11 cellular contexts compared by ENCODE assay signal in genomic region chrX:123481908-123482873, GRCh38.
DNase-seq lines count a peak whose midpoint lies in the region; ATAC-seq and TF ChIP-seq lines count a peak whose summit lies in the region.
"Had no signal": no experiment of that assay in that cellular context is flagged by ENCODE, and none has a peak within 500 bp of the region (broad histone marks: within the 10 kb centered on the region; RNA-seq: fewer than 3 reads in every experiment).

No MANE protein-coding gene starts in this region.

- TF ChIP-seq CTCF in BJ (IDR thresholded peaks at IDR 0.05; ENCODE audit: insufficient read depth, low read depth, low read length) (0 out of 2 replicates have a peak, but pooled peaks have one; percentile 7), fibroblast of villous mesenchyme (IDR thresholded peaks at IDR 0.05; ENCODE audit: insufficient read depth, low read depth, low read length) (no peak), stomach (IDR thresholded peaks at IDR 0.05) (no peak), WERI-Rb-1 (IDR thresholded peaks at IDR 0.05; ENCODE audit: low read depth, low read length) (no peak)

- no peak for DNase-seq in BJ (ENCODE audit: low read depth)
- DNase-seq in NCI-H82 treated with DMSO at 0.1 percent for 48 hours (lab: John Stamatoyannopoulos, UW; ENCODE audit: unreplicated experiment) = peak; percentile 38
- DNase-seq in fibroblast of villous mesenchyme (ENCODE audit: low read depth) = peak; percentile 47
- no peak for DNase-seq in kidney glomerular epithelial cell (lab: John Stamatoyannopoulos, UW)
- no peak for DNase-seq in stomach
- DNase-seq in WERI-Rb-1 = no peak
- DNase-seq: NCI-H345, SIG-M5 had no signal

- H3K27ac Mint-ChIP-seq in stimulated activated memory B cell treated with anti-CD40 and anti-IgM and Interleukin-4, amounts not matched to agents 10 μg/mL and 1 μg/mL and 100 μg/mL, for 72 hours = no peak overlapping the region
- H3K27ac Mint-ChIP-seq: natural killer cell treated with Interleukin-12 subunit alpha and Interleukin-12 subunit beta and Interleukin-15 and Interleukin-18, amount 100 ng/mL, for 72 hours had no signal

- TF ChIP-seq POLR2A in stomach (IDR thresholded peaks at IDR 0.05) = no peak

- intact Hi-C loops in stomach (cut with DNase I; ENCODE audit: low total_unique reads) = no loop called here

- no peak for TF ChIP-seq EP300 in stomach (IDR thresholded peaks at IDR 0.05)

- H3K4me1 Mint-ChIP-seq in stimulated activated memory B cell treated with anti-CD40 and anti-IgM and Interleukin-4, amounts not matched to agents 10 μg/mL and 1 μg/mL and 100 μg/mL, for 72 hours = no peaks in the 10 kb centered on the region

- H3K9me3 Mint-ChIP-seq in stimulated activated memory B cell treated with anti-CD40 and anti-IgM and Interleukin-4, amounts not matched to agents 10 μg/mL and 1 μg/mL and 100 μg/mL, for 72 hours = no peaks in the 10 kb centered on the region
- H3K9me3 Mint-ChIP-seq: natural killer cell treated with Interleukin-12 subunit alpha and Interleukin-12 subunit beta and Interleukin-15 and Interleukin-18, amount 100 ng/mL, for 72 hours had no signal

- CTCF ChIA-PET in BJ (lab: Yijun Ruan, JAX) = no interaction called here

- H3K27me3 Mint-ChIP-seq in stimulated activated memory B cell treated with anti-CD40 and anti-IgM and Interleukin-4, amounts not matched to agents 10 μg/mL and 1 μg/mL and 100 μg/mL, for 72 hours = no peaks in the 10 kb centered on the region

- H3K27ac ChIP-seq in rectal smooth muscle tissue (ENCODE audit: low read depth, low read length) (peak overlapping the region; percentile 81), stomach (peak overlapping the region in 1 of 5 donors; percentile 21), WERI-Rb-1 (no peak overlapping the region)

- H3K9ac ChIP-seq in rectal smooth muscle tissue (ENCODE audit: low read length) = no peak overlapping the region

- peaks cover 4% of the 10 kb centered on the region for H3K4me1 ChIP-seq in rectal smooth muscle tissue (ENCODE audit: control insufficient read depth, insufficient read depth, low read length)
- H3K4me1 ChIP-seq in stomach = no peaks in the 10 kb centered on the region

- WGBS in stomach, 5 donors = 48 to 62% (median 60%) methylated on average over 12 of the region's 12 CpGs

- H3K36me3 Mint-ChIP-seq in stimulated activated memory B cell treated with anti-CD40 and anti-IgM and Interleukin-4, amounts not matched to agents 10 μg/mL and 1 μg/mL and 100 μg/mL, for 72 hours = no peaks in the 10 kb centered on the region
- H3K36me3 Mint-ChIP-seq: natural killer cell treated with Interleukin-12 subunit alpha and Interleukin-12 subunit beta and Interleukin-15 and Interleukin-18, amount 100 ng/mL, for 72 hours had no signal

- no peak for ATAC-seq in stimulated activated memory B cell treated with anti-CD40 and anti-IgM and Interleukin-4, amounts not matched to agents 10 μg/mL and 1 μg/mL and 100 μg/mL, for 72 hours
- ATAC-seq: natural killer cell treated with Interleukin-12 subunit alpha and Interleukin-12 subunit beta and Interleukin-15 and Interleukin-18, amount 100 ng/mL, for 72 hours had no signal

- H3K27me3 ChIP-seq in BJ (ENCODE audit: control insufficient read depth, insufficient read depth, low read length) = no peaks in the 10 kb centered on the region
- H3K27me3 ChIP-seq in rectal smooth muscle tissue (ENCODE audit: control insufficient read depth, insufficient read depth, low read length) = no peaks in the 10 kb centered on the region
- H3K27me3 ChIP-seq in stomach = no peaks in the 10 kb centered on the region
- H3K27me3 ChIP-seq in WERI-Rb-1 (ENCODE audit: insufficient read depth, low read depth, severe bottlenecking) = peaks cover 68% of the 10 kb centered on the region

- H3K4me3 Mint-ChIP-seq in stimulated activated memory B cell treated with anti-CD40 and anti-IgM and Interleukin-4, amounts not matched to agents 10 μg/mL and 1 μg/mL and 100 μg/mL, for 72 hours = no peak overlapping the region
- H3K4me3 Mint-ChIP-seq: natural killer cell treated with Interleukin-12 subunit alpha and Interleukin-12 subunit beta and Interleukin-15 and Interleukin-18, amount 100 ng/mL, for 72 hours had no signal

- H3K4me3 ChIP-seq in BJ (ENCODE audit: low read depth, low read length) = no peak overlapping the region
- H3K4me3 ChIP-seq in fibroblast of villous mesenchyme (ENCODE audit: low read depth, low read length) = no peak overlapping the region
- no peak overlapping the region for H3K4me3 ChIP-seq in rectal smooth muscle tissue (ENCODE audit: low read length)
- no peak overlapping the region for H3K4me3 ChIP-seq in stomach
- no peak overlapping the region for H3K4me3 ChIP-seq in WERI-Rb-1 (ENCODE audit: low read depth, low read length)

- H3K9me3 ChIP-seq in stomach = no peaks in the 10 kb centered on the region
- H3K9me3 ChIP-seq in WERI-Rb-1 (ENCODE audit: severe bottlenecking) = no peaks in the 10 kb centered on the region

- H3K36me3 ChIP-seq in BJ (ENCODE audit: control insufficient read depth, insufficient read depth, low read length) (no peaks in the 10 kb centered on the region), rectal smooth muscle tissue (ENCODE audit: control insufficient read depth, insufficient read depth, low read length) (no peaks in the 10 kb centered on the region), stomach (no peaks in the 10 kb centered on the region), WERI-Rb-1 (no peaks in the 10 kb centered on the region)

- POLR2A ChIA-PET in BJ (lab: Charles Lee) = no interaction called here

Comparison
In these comparisons a context has a peak if more than half of its experiments do, and no peak if none do; other contexts are left out.
1. DNase-seq: peak in NCI-H82 treated with DMSO at 0.1 percent for 48 hours (single experiment) and fibroblast of villous mesenchyme (single experiment); none in BJ (single experiment), kidney glomerular epithelial cell (single experiment), stomach (single experiment) and WERI-Rb-1 (single experiment).